In genomic region chr11:132685174-132685611, GRCh38 we compare ENCODE assay signal across 13 cellular contexts.
A peak's percentile ranks its signal among the peaks of the same experiment; 100 is the strongest.
DNase-seq lines count a peak whose midpoint lies in the region; ATAC-seq and TF ChIP-seq lines count a peak whose summit lies in the region.
"Had no signal": no experiment of that assay in that cellular context is flagged by ENCODE, and none has a peak within 500 bp of the region (broad histone marks: within the 10 kb centered on the region; RNA-seq: fewer than 3 reads in every experiment).

No MANE protein-coding gene starts in this region.

- intact Hi-C loops in CD4-positive, alpha-beta memory T cell (cut with micrococcal nuclease): no loop called here
- intact Hi-C loops in sigmoid colon (cut with DNase I): no loop called here

- ATAC-seq in activated T-helper 17 cell treated with anti-CD3 and anti-CD28 coated beads, Interleukin-2, amount 50 U/mL, for 72 hours (replicated peaks): peak; percentile 75
- ATAC-seq in HG03159 (IDR thresholded peaks at IDR 0.05; ENCODE audit: unreplicated experiment): no peak
- no peak for ATAC-seq in HG03097 (IDR thresholded peaks at IDR 0.05; ENCODE audit: low FRiP score, unreplicated experiment)
- ATAC-seq: upper lobe of right lung had no signal

- TF ChIP-seq POLR2A in sigmoid colon (IDR thresholded peaks at IDR 0.05): no peak

- 41 to 62% methylated on average over 3 of the region's 3 CpGs for WGBS in sigmoid colon, 2 donors

- no peaks in the 10 kb centered on the region for H3K9me3 Mint-ChIP-seq in CD4-positive, alpha-beta memory T cell
- no peaks in the 10 kb centered on the region for H3K9me3 Mint-ChIP-seq in activated T-helper 17 cell treated with anti-CD3 and anti-CD28 coated beads, Interleukin-2, amount 50 U/mL, for 72 hours

- peak overlapping the region in 5 of 8 donors; percentile 20 to 53 (median 27) for H3K4me3 Mint-ChIP-seq in CD4-positive, alpha-beta memory T cell
- H3K4me3 Mint-ChIP-seq in activated T-helper 17 cell treated with anti-CD3 and anti-CD28 coated beads, Interleukin-2, amount 50 U/mL, for 72 hours: peak overlapping the region; percentile 54

- POLR2A ChIA-PET in CD4-positive, alpha-beta memory T cell (lab: Charles Lee; ENCODE audit: partially characterized antibody): no interaction called here

- peaks cover 11% of the 10 kb centered on the region for H3K4me1 ChIP-seq in CD4-positive, alpha-beta memory T cell (ENCODE audit: insufficient read depth, low read length)
- H3K4me1 ChIP-seq in sigmoid colon: no peaks in the 10 kb centered on the region
- H3K4me1 ChIP-seq: upper lobe of right lung had no signal

- TF ChIP-seq EP300 in sigmoid colon (IDR thresholded peaks at IDR 0.05): no peak

- no peaks in the 10 kb centered on the region for H3K36me3 ChIP-seq in CD4-positive, alpha-beta memory T cell (ENCODE audit: insufficient read depth, low read length)
- H3K36me3 ChIP-seq in sigmoid colon: no peaks in the 10 kb centered on the region
- H3K36me3 ChIP-seq: upper lobe of right lung had no signal

- no peaks in the 10 kb centered on the region for H3K27me3 Mint-ChIP-seq in CD4-positive, alpha-beta memory T cell
- no peaks in the 10 kb centered on the region for H3K27me3 Mint-ChIP-seq in activated T-helper 17 cell treated with anti-CD3 and anti-CD28 coated beads, Interleukin-2, amount 50 U/mL, for 72 hours

- DNase-seq in CD4-positive, alpha-beta memory T cell: peak in 1 of 5 donors; percentile 10
- DNase-seq in KG1 (lab: John Stamatoyannopoulos, UW): peak; percentile 50
- DNase-seq in myocyte (ENCODE audit: low read depth): peak; percentile 43
- DNase-seq in SK-N-DZ (ENCODE audit: low spot score): no peak
- DNase-seq in sigmoid colon: no peak
- DNase-seq: activated effector memory CD4-positive, alpha-beta T cell treated with anti-CD3 and anti-CD28 coated beads, Interleukin-2, amount 50 U/mL, for 16 hours; DMS53; head of caudate nucleus; retina; upper lobe of right lung had no signal

- H3K9me3 ChIP-seq in CD4-positive, alpha-beta memory T cell (ENCODE audit: control insufficient read depth in 1 of 2, low read length in 2 of 2): no peaks in the 10 kb centered on the region
- peaks cover 0 to 5% (median 0%) of the 10 kb centered on the region in 4 donors for H3K9me3 ChIP-seq in sigmoid colon
- H3K9me3 ChIP-seq: upper lobe of right lung had no signal

- H3K27me3 ChIP-seq in CD4-positive, alpha-beta memory T cell (ENCODE audit: insufficient read depth, low read length): no peaks in the 10 kb centered on the region
- H3K27me3 ChIP-seq in sigmoid colon: no peaks in the 10 kb centered on the region
- H3K27me3 ChIP-seq: upper lobe of right lung had no signal

- peak overlapping the region in 3 of 7 donors; percentile 2 to 65 (median 37) for H3K27ac Mint-ChIP-seq in CD4-positive, alpha-beta memory T cell
- no peak overlapping the region for H3K27ac Mint-ChIP-seq in activated T-helper 17 cell treated with anti-CD3 and anti-CD28 coated beads, Interleukin-2, amount 50 U/mL, for 72 hours

- H3K4me1 Mint-ChIP-seq in CD4-positive, alpha-beta memory T cell: peaks cover 10 to 20% (median 14%) of the 10 kb centered on the region in 4 donors
- H3K4me1 Mint-ChIP-seq in activated T-helper 17 cell treated with anti-CD3 and anti-CD28 coated beads, Interleukin-2, amount 50 U/mL, for 72 hours: peaks cover 13% of the 10 kb centered on the region

- CTCF ChIA-PET in CD4-positive, alpha-beta memory T cell (lab: Charles Lee; ENCODE audit: partially characterized antibody): no interaction called here

- TF ChIP-seq CTCF in sigmoid colon (IDR thresholded peaks at IDR 0.05): no peak

- no peak overlapping the region for H3K27ac ChIP-seq in CD4-positive, alpha-beta memory T cell (ENCODE audit: low read depth, low read length)
- H3K27ac ChIP-seq in sigmoid colon: no peak overlapping the region
- H3K27ac ChIP-seq: upper lobe of right lung had no signal

- H3K36me3 Mint-ChIP-seq in CD4-positive, alpha-beta memory T cell: no peaks in the 10 kb centered on the region
- no peaks in the 10 kb centered on the region for H3K36me3 Mint-ChIP-seq in activated T-helper 17 cell treated with anti-CD3 and anti-CD28 coated beads, Interleukin-2, amount 50 U/mL, for 72 hours (ENCODE audit: low read depth)

- no peak overlapping the region for H3K4me3 ChIP-seq in CD4-positive, alpha-beta memory T cell (ENCODE audit: low read length in 2 of 2)
- H3K4me3 ChIP-seq in sigmoid colon: no peak overlapping the region
- H3K4me3 ChIP-seq: upper lobe of right lung had no signal

Comparison
In these comparisons a context has a peak if more than half of its experiments do, and no peak if none do; other contexts are left out.
1. DNase-seq: peak in KG1 (single experiment) and myocyte (single experiment); none in SK-N-DZ (single experiment) and sigmoid colon (single experiment).